ENCODE assay signal across 1 cellular context in the genomic region with DNA sequence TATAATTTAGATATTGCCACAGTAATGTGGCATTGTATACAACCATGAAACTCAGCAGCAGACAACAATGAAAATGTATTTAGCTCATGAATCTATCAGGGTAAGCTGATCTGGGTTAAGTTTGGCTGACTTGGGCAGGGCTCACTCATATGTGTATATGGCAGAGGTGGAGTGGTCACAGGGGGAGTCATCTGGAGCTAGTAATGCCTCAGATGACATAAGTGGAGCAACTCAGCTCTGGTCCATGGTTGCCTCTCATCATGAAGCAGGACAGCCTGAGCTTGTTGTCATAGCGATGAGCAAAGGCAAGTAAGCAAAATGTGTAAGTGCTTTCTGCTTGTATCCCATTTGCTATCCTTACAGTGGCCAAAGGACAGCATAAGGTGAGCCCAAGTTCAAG.
TF ChIP-seq lines count a peak whose summit lies in the region.

No MANE protein-coding gene starts in this region.

TF ChIP-seq in H1, 55 proteins besides CTCF, POLR2A, EP300 and RAD21 (continued from another document):
- TF ChIP-seq, protein P1, sequence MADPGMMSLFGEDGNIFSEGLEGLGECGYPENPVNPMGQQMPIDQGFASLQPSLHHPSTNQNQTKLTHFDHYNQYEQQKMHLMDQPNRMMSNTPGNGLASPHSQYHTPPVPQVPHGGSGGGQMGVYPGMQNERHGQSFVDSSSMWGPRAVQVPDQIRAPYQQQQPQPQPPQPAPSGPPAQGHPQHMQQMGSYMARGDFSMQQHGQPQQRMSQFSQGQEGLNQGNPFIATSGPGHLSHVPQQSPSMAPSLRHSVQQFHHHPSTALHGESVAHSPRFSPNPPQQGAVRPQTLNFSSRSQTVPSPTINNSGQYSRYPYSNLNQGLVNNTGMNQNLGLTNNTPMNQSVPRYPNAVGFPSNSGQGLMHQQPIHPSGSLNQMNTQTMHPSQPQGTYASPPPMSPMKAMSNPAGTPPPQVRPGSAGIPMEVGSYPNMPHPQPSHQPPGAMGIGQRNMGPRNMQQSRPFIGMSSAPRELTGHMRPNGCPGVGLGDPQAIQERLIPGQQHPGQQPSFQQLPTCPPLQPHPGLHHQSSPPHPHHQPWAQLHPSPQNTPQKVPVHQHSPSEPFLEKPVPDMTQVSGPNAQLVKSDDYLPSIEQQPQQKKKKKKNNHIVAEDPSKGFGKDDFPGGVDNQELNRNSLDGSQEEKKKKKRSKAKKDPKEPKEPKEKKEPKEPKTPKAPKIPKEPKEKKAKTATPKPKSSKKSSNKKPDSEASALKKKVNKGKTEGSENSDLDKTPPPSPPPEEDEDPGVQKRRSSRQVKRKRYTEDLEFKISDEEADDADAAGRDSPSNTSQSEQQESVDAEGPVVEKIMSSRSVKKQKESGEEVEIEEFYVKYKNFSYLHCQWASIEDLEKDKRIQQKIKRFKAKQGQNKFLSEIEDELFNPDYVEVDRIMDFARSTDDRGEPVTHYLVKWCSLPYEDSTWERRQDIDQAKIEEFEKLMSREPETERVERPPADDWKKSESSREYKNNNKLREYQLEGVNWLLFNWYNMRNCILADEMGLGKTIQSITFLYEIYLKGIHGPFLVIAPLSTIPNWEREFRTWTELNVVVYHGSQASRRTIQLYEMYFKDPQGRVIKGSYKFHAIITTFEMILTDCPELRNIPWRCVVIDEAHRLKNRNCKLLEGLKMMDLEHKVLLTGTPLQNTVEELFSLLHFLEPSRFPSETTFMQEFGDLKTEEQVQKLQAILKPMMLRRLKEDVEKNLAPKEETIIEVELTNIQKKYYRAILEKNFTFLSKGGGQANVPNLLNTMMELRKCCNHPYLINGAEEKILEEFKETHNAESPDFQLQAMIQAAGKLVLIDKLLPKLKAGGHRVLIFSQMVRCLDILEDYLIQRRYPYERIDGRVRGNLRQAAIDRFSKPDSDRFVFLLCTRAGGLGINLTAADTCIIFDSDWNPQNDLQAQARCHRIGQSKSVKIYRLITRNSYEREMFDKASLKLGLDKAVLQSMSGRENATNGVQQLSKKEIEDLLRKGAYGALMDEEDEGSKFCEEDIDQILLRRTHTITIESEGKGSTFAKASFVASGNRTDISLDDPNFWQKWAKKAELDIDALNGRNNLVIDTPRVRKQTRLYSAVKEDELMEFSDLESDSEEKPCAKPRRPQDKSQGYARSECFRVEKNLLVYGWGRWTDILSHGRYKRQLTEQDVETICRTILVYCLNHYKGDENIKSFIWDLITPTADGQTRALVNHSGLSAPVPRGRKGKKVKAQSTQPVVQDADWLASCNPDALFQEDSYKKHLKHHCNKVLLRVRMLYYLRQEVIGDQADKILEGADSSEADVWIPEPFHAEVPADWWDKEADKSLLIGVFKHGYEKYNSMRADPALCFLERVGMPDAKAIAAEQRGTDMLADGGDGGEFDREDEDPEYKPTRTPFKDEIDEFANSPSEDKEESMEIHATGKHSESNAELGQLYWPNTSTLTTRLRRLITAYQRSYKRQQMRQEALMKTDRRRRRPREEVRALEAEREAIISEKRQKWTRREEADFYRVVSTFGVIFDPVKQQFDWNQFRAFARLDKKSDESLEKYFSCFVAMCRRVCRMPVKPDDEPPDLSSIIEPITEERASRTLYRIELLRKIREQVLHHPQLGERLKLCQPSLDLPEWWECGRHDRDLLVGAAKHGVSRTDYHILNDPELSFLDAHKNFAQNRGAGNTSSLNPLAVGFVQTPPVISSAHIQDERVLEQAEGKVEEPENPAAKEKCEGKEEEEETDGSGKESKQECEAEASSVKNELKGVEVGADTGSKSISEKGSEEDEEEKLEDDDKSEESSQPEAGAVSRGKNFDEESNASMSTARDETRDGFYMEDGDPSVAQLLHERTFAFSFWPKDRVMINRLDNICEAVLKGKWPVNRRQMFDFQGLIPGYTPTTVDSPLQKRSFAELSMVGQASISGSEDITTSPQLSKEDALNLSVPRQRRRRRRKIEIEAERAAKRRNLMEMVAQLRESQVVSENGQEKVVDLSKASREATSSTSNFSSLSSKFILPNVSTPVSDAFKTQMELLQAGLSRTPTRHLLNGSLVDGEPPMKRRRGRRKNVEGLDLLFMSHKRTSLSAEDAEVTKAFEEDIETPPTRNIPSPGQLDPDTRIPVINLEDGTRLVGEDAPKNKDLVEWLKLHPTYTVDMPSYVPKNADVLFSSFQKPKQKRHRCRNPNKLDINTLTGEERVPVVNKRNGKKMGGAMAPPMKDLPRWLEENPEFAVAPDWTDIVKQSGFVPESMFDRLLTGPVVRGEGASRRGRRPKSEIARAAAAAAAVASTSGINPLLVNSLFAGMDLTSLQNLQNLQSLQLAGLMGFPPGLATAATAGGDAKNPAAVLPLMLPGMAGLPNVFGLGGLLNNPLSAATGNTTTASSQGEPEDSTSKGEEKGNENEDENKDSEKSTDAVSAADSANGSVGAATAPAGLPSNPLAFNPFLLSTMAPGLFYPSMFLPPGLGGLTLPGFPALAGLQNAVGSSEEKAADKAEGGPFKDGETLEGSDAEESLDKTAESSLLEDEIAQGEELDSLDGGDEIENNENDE (IDR thresholded peaks at IDR 0.05; ENCODE audit: insufficient replicate concordance, low read length) = no peak
- TF ChIP-seq TAF7 (optimal IDR thresholded peaks at IDR 0.05; ENCODE audit: borderline replicate concordance, low read depth, low read length) (no peak), JUND (IDR thresholded peaks at IDR 0.05; ENCODE audit: low read length) (no peak), TBP (IDR thresholded peaks at IDR 0.05; ENCODE audit: low read depth, low read length) (no peak), TAF1 (IDR thresholded peaks at IDR 0.05; ENCODE audit: low read depth, low read length) (no peak), EGR1 (IDR thresholded peaks at IDR 0.05; ENCODE audit: borderline replicate concordance, low read depth, low read length) (no peak), POLR2AphosphoS5 (IDR thresholded peaks at IDR 0.05; ENCODE audit: low read depth, low read length) (no peak), GABPA (IDR thresholded peaks at IDR 0.05; ENCODE audit: borderline replicate concordance, insufficient read depth, low read length) (no peak)
- TF ChIP-seq, protein P2, sequence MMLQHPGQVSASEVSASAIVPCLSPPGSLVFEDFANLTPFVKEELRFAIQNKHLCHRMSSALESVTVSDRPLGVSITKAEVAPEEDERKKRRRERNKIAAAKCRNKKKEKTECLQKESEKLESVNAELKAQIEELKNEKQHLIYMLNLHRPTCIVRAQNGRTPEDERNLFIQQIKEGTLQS (IDR thresholded peaks at IDR 0.05; ENCODE audit: insufficient read depth, low read depth, low read length) = no peak
